ENCODE assay signal across 7 cellular contexts in genomic region chrX:153582896-153583295, GRCh38. TPM values are rescaled to one million over a fixed set of nuclear protein-coding genes. Genes with fewer than 3 reads are reported as not detected.
DNase-seq lines count a peak whose midpoint lies in the region; ATAC-seq lines count a peak whose summit lies in the region.

No MANE protein-coding gene starts in this region.

- H3K36me3 Mint-ChIP-seq in naive B cell: no peaks in the 10 kb centered on the region

- H3K4me3 Mint-ChIP-seq in naive B cell: peak overlapping the region in 7 of 8 donors; percentile 42 to 86 (median 77)

- peak overlapping the region in 5 of 6 donors; percentile 1 to 91 (median 69) for H3K27ac Mint-ChIP-seq in naive B cell

- peaks cover 15 to 29% (median 25%) of the 10 kb centered on the region in 3 donors for H3K4me1 Mint-ChIP-seq in naive B cell

- ATAC-seq in GM18909 (IDR thresholded peaks at IDR 0.05; ENCODE audit: poor library complexity, unreplicated experiment): peak; percentile 98
- peak; percentile 95 for ATAC-seq in HG03039 (IDR thresholded peaks at IDR 0.05; ENCODE audit: unreplicated experiment)
- ATAC-seq in naive B cell (ENCODE audit: low read depth in 2 of 2): peak; percentile 100

- H3K27me3 Mint-ChIP-seq in naive B cell: no peaks in the 10 kb centered on the region

- peaks cover 0 to 2% (median 0%) of the 10 kb centered on the region in 7 donors for H3K9me3 Mint-ChIP-seq in naive B cell

- DNase-seq in RPMI8226 (peak; percentile 55), naive B cell (peak; percentile 75), NCI-H1092 treated with DMSO at 0.1 percent for 48 hours (lab: John Stamatoyannopoulos, UW) (no peak), NCI-H345 treated with DMSO at 0.1 percent for 48 hours (lab: John Stamatoyannopoulos, UW; ENCODE audit: unreplicated experiment) (no peak)
- peak; percentile 33 for DNase-seq in activated T-helper 9 cell treated with anti-CD3 and anti-CD28 coated beads, Interleukin-2, amount 50 U/mL, for 16 hours (ENCODE audit: low read depth)

RNA-seq across cellular contexts. Expression of gene CCNQ, which starts 16.0 kb away (rescaled TPM):
- polyA plus RNA-seq in naive B cell (ENCODE audit: low read depth in 6 of 6): 10 to 100 TPM; 31.9 to 88.0 (median 69.7) TPM

Comparison
In these comparisons a context has a peak if more than half of its experiments do, and no peak if none do; other contexts are left out.
1. DNase-seq: peak in RPMI8226 (single experiment), activated T-helper 9 cell treated with anti-CD3 and anti-CD28 coated beads, Interleukin-2, amount 50 U/mL, for 16 hours (single experiment) and naive B cell (single experiment); none in NCI-H1092 treated with DMSO at 0.1 percent for 48 hours (single experiment) and NCI-H345 treated with DMSO at 0.1 percent for 48 hours (single experiment).
2. Peak in every context shown above with its lines, with median percentiles within 50 percentile points of each other: ATAC-seq.